In the genomic region with DNA sequence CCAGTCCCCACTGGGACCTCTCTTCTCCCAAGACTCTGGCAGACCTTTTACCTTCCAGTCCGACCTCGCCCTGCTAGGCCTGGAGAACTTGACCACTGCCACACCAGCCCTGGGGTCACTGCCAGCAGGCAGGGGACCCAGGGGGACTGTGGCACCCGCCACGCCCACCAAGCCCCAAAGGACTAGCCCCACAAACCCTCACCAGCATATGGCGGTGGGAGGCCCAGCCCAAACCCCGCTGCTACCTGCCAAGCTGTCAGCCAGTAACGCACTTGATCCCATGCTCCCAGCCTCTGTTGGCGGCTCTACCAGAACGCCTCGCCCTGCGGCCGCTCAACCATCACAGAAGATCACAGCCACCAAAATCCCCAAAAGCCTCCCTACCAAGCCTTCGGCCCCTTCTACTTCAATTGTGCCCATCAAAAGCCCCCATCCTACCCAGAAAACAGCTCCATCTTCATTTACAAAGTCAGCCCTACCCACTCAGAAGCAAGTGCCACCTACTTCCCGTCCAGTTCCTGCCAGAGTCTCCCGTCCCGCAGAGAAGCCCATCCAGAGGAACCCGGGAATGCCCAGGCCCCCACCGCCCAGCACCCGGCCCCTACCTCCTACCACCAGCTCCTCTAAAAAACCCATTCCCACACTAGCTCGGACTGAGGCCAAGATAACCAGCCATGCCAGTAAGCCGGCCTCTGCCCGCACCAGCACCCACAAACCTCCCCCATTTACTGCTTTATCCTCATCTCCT, we compare ENCODE assay signal across 15 cellular contexts.
"Had no signal": no experiment of that assay in that cellular context is flagged by ENCODE, and none has a peak within 500 bp of the region (broad histone marks: within the 10 kb centered on the region; RNA-seq: fewer than 3 reads in every experiment).

No MANE protein-coding gene starts in this region.

- FAIRE-seq: frontal cortex, small intestine had no signal

- H3K27me3 ChIP-seq: brain microvascular endothelial cell, suprapubic skin, upper lobe of right lung had no signal

- DNase-seq: activated CD4-positive, alpha-beta T cell treated with anti-CD3 and anti-CD28 coated beads, Interleukin-2, amount 10 ng/mL, durations not matched to agents 7 days and 5 days; activated CD4-positive, CD25-positive, alpha-beta regulatory T cell; activated CD8-positive, alpha-beta memory T cell treated with anti-CD3 and anti-CD28 coated beads, Interleukin-2, amount 50 U/mL, for 48 hours; activated naive CD8-positive, alpha-beta T cell treated with anti-CD3 and anti-CD28 coated beads for 36 hours; amygdala; brain microvascular endothelial cell; effector CD8-positive, alpha-beta T cell; head of caudate nucleus; small intestine; SW 1271 had no signal

- H3K27ac ChIP-seq: brain microvascular endothelial cell, epithelial cell of prostate, suprapubic skin, upper lobe of right lung had no signal

- H3K9me3 ChIP-seq: suprapubic skin, upper lobe of right lung had no signal

- ATAC-seq: naive thymus-derived CD8-positive, alpha-beta T cell; upper lobe of right lung had no signal

- H3K4me3 ChIP-seq: suprapubic skin, upper lobe of right lung had no signal

- H3K36me3 ChIP-seq: brain microvascular endothelial cell, upper lobe of right lung had no signal
